Comparison of ENCODE assay signal across 8 cellular contexts in the genomic region with DNA sequence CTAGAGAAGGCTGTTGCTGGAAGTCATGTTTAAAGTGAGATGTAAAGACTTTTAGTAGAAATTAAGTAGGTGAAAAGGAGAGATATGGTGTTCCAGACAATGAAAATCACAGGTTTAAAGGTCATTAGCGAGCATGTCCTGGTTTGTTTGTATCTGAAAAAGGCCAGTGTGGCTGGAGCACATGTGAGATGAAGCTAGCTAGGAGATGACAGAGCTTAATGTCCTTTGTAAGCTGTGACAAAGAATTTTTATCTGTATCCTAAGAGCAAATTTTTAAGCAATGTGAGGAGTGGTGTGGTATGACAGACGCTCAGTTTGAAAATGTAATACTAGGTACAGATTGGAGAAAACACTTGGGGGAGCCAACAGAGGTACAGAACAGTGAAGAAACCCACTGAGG.
"Had no signal": no experiment of that assay in that cellular context is flagged by ENCODE, and none has a peak within 500 bp of the region (broad histone marks: within the 10 kb centered on the region; RNA-seq: fewer than 3 reads in every experiment).

No MANE protein-coding gene starts in this region.

- FAIRE-seq: HepG2 had no signal

- H2AFZ ChIP-seq: GM23248 had no signal

- H3K9me3 ChIP-seq: HAP-1 had no signal

- H3K4me3 ChIP-seq: GM23248, HAP-1 had no signal

- ATAC-seq: HCT116, HepG2 had no signal

- DNase-seq: GM23248, GOT3, H7, HFFc6 had no signal

- H3K36me3 ChIP-seq: HAP-1 had no signal

- H3K4me1 ChIP-seq: HAP-1 had no signal

- H3K27ac ChIP-seq: GM23248, HL-60 had no signal
